8 cellular contexts compared by ENCODE assay signal in the genomic region with DNA sequence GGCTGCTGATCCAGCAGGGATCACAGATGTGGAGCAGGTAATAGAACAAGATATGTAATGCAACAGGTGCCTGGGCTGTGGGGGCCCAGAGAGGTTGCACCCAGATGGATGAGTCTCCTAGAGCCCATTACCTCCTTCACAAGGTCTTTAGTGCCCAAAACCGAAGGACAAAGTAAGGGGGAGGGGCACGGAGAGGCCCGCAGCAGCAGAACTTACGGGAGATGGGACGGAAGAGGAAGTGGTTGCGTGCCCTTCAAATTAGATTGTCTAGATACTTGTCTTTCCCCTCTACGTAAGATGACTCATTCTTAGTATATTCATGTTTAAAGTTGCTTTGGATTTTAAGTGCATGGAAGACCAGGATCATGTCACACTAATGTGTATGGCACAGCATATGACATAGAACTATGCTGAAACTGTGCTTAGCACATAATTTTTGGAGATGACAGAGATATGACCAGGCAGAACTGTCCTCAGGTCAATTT. TPM values are rescaled to one million over a fixed set of nuclear protein-coding genes. Genes with fewer than 3 reads are reported as not detected.
A peak's percentile ranks its signal among the peaks of the same experiment; 100 is the strongest.
DNase-seq lines count a peak whose midpoint lies in the region.

No MANE protein-coding gene starts in this region.

- peak; percentile 62 for DNase-seq in DMS53 (lab: John Stamatoyannopoulos, UW)
- peak; percentile 29 for DNase-seq in H4 (ENCODE audit: low spot score)
- DNase-seq in MV-4-11 (lab: John Stamatoyannopoulos, UW): peak; percentile 89
- DNase-seq in activated CD8-positive, alpha-beta memory T cell treated with anti-CD3 and anti-CD28 coated beads for 24 hours: peak; percentile 82
- DNase-seq in foreskin melanocyte: peak; percentile 27
- DNase-seq in stimulated activated CD4-positive, alpha-beta T cell treated with anti-CD3 and anti-CD28 coated beads, TNF-alpha, amount 100 ng/mL, for 24 hours (ENCODE audit: low read depth in 3 of 3): peak; percentile 34 to 68 (median 43)
- no peak for DNase-seq in HuH-7 (ENCODE audit: low spot score)
- DNase-seq in NCI-H748 treated with DMSO at 0.1 percent for 48 hours (lab: John Stamatoyannopoulos, UW): no peak

RNA-seq across cellular contexts. Expression of a gene that starts 5.7 kb away (rescaled TPM):
- total RNA-seq in H4 (2014; rRNA removed; shearing (Covaris generic)): 10.3 and 12.8 TPM in 2 replicates

RNA-seq across cellular contexts. Expression of a gene that starts 12.7 kb away (rescaled TPM):
- total RNA-seq in H4 (2014; rRNA removed; shearing (Covaris generic)): 13.7 and 16.5 TPM in 2 replicates

Comparison
In these comparisons a context has a peak if more than half of its experiments do, and no peak if none do; other contexts are left out.
1. DNase-seq: peak in DMS53 (single experiment), H4 (single experiment), MV-4-11 (single experiment), activated CD8-positive, alpha-beta memory T cell treated with anti-CD3 and anti-CD28 coated beads for 24 hours (single experiment), foreskin melanocyte (single experiment) and stimulated activated CD4-positive, alpha-beta T cell treated with anti-CD3 and anti-CD28 coated beads, TNF-alpha, amount 100 ng/mL, for 24 hours (3 of 3); none in HuH-7 (single experiment) and NCI-H748 treated with DMSO at 0.1 percent for 48 hours (single experiment).